Comparison of ENCODE assay signal across 1 cellular context in genomic region chr17:13885550-13885949, GRCh38.
TF ChIP-seq lines count a peak whose summit lies in the region.

No MANE protein-coding gene starts in this region.

TF ChIP-seq in IMR-90, 13 proteins besides CTCF, POLR2A, EP300 and RAD21 (continued from another document):
- no peak for TF ChIP-seq USF2 (IDR thresholded peaks at IDR 0.05; ENCODE audit: low read depth, low read length)
- no peak for TF ChIP-seq RCOR1 (IDR thresholded peaks at IDR 0.05; ENCODE audit: insufficient replicate concordance, low read length)
